In the genomic region with DNA sequence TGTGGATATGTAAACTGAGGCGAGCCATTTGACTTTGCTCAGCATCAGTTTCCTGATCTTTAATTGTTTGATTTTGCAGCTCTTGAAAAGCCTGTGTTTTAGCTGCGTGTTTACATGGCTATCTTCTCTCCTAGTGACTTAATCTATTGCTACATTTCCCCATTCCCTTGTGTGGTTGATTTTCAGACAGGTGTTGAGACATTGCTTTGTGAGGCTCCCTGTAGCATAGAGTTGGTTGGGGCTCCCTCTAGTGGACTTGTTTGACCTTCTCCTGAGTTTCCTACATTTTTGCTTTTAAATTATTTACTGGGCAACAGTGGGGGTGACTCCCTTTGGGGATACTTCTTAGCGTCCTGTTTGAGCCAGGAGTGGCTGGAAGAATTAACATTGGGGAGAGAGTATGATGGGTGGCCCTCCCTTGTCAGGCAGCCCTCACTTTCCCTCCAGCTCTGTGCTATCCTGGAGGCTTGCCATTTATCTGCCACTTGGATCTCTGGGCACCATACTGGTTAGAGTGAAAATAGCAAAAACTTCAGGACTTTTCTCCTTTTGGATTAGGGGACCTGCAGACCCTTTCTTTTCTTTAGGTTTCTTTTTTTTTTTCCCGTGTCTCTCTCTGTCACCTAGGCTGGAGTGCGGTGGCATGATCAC, we compare ENCODE assay signal across 9 cellular contexts. TPM values are rescaled to one million over a fixed set of nuclear protein-coding genes. Genes with fewer than 3 reads are reported as not detected.
DNase-seq lines count a peak whose midpoint lies in the region; ATAC-seq and TF ChIP-seq lines count a peak whose summit lies in the region.
"Had no signal": no experiment of that assay in that cellular context is flagged by ENCODE, and none has a peak within 500 bp of the region (broad histone marks: within the 10 kb centered on the region; RNA-seq: fewer than 3 reads in every experiment).

No MANE protein-coding gene starts in this region.

- H4K20me1 ChIP-seq in Loucy (ENCODE audit: insufficient read depth, low read length, poor library complexity, severe bottlenecking) (no peaks in the 10 kb centered on the region), neural cell (ENCODE audit: insufficient read depth) (no peaks in the 10 kb centered on the region)

- CTCF ChIA-PET in AG04449 (lab: Yijun Ruan, JAX), result interaction anchor here (0.6 to 6.6 kb wide), 60 partner anchors 8 to 278 kb away, joined by 3 to 78 read pairs (median 4); a partner anchor contains a TSS

- peak; percentile 69 for TF ChIP-seq CTCF in AG04449 (IDR thresholded peaks at IDR 0.05; ENCODE audit: insufficient read depth, low read length, missing control alignments)
- TF ChIP-seq CTCF in Loucy (conservative IDR thresholded peaks at IDR 0.05; ENCODE audit: low read length), result peak; percentile 89
- peak; percentile 42 to 94 (median 90) for TF ChIP-seq CTCF in Peyer's patch (IDR thresholded peaks at IDR 0.05)
- peak; percentile 89 for TF ChIP-seq CTCF in fibroblast of mammary gland (conservative IDR thresholded peaks at IDR 0.05; ENCODE audit: control insufficient read depth, insufficient read depth, low read depth, low read length)
- peak; percentile 93 for TF ChIP-seq CTCF in neural cell (IDR thresholded peaks at IDR 0.05; ENCODE audit: poor library complexity, severe bottlenecking)
- peak; percentile 75 for TF ChIP-seq CTCF in thoracic aorta (IDR thresholded peaks at IDR 0.05)

- no peaks in the 10 kb centered on the region for H3K36me3 Mint-ChIP-seq in activated T-cell treated with anti-CD3 and anti-CD28 coated beads, Interleukin-2, amount 50 U/mL, for 4 hours (ENCODE audit: insufficient read depth)

- peaks cover 3% of the 10 kb centered on the region for H3K4me1 Mint-ChIP-seq in activated T-cell treated with anti-CD3 and anti-CD28 coated beads, Interleukin-2, amount 50 U/mL, for 4 hours (ENCODE audit: low read depth)

- ATAC-seq in GM19043 (IDR thresholded peaks at IDR 0.05; ENCODE audit: low read depth, unreplicated experiment), result peak; percentile 61
- peak; percentile 91 to 95 for ATAC-seq in activated T-cell treated with anti-CD3 and anti-CD28 coated beads, Interleukin-2, amount 50 U/mL, for 4 hours
- peak; percentile 64 for ATAC-seq in thoracic aorta (ENCODE audit: insufficient number of reproducible peaks, low FRiP score, low read depth)

- H3K27me3 ChIP-seq in Loucy (ENCODE audit: insufficient read depth, low read length, poor library complexity, severe bottlenecking), result no peaks in the 10 kb centered on the region
- no peaks in the 10 kb centered on the region for H3K27me3 ChIP-seq in Peyer's patch
- no peaks in the 10 kb centered on the region for H3K27me3 ChIP-seq in neural cell (ENCODE audit: insufficient read depth, low read depth, low read length)
- no peaks in the 10 kb centered on the region for H3K27me3 ChIP-seq in thoracic aorta (replicated peaks; ENCODE audit: insufficient read depth)

- DNase-seq in AG04449 (ENCODE audit: low read depth, low spot score), result peak; percentile 52
- peak in 2 of 3 donors; percentile 72 to 88 for DNase-seq in Peyer's patch
- DNase-seq in activated T-cell treated with anti-CD3 and anti-CD28 coated beads, Interleukin-2, amount 50 U/mL, for 4 hours, result peak; percentile 61
- peak; percentile 87 for DNase-seq in fibroblast of mammary gland (ENCODE audit: low read depth)
- no peak for DNase-seq in thoracic aorta (ENCODE audit: low spot score)

- H3K4me2 ChIP-seq in Loucy (ENCODE audit: low read depth, low read length, poor library complexity, severe bottlenecking), result no peak overlapping the region
- H3K4me2 ChIP-seq in neural cell (ENCODE audit: low read length), result no peak overlapping the region

- H3K9ac ChIP-seq in Loucy (ENCODE audit: low read depth, low read length, poor library complexity, severe bottlenecking) (no peak overlapping the region), neural cell (ENCODE audit: low read length) (no peak overlapping the region)

- H2AFZ ChIP-seq in Loucy (ENCODE audit: low read length) (peak overlapping the region; percentile 69), neural cell (ENCODE audit: low read depth, low read length) (no peak overlapping the region)

- H3K9me3 ChIP-seq in Loucy (ENCODE audit: insufficient read depth, low read depth, low read length) (no peaks in the 10 kb centered on the region), Peyer's patch (no peaks in the 10 kb centered on the region), neural cell (ENCODE audit: low read length) (no peaks in the 10 kb centered on the region), thoracic aorta (no peaks in the 10 kb centered on the region)

- H3K4me1 ChIP-seq in Loucy (ENCODE audit: insufficient read depth, low read length, poor library complexity, severe bottlenecking), result peaks cover 8% of the 10 kb centered on the region
- no peaks in the 10 kb centered on the region for H3K4me1 ChIP-seq in Peyer's patch
- H3K4me1 ChIP-seq in thoracic aorta (ENCODE audit: control insufficient read depth in 1 of 2, low read depth in 2 of 2), result no peaks in the 10 kb centered on the region

- no peak for TF ChIP-seq EP300 in neural cell (conservative IDR thresholded peaks at IDR 0.05; ENCODE audit: poor library complexity, severe bottlenecking)

- H3K27ac ChIP-seq in Peyer's patch (no peak overlapping the region), neural cell (ENCODE audit: low read length) (no peak overlapping the region), thoracic aorta (no peak overlapping the region)

- no peaks in the 10 kb centered on the region for H3K27me3 Mint-ChIP-seq in activated T-cell treated with anti-CD3 and anti-CD28 coated beads, Interleukin-2, amount 50 U/mL, for 4 hours (ENCODE audit: low read depth)
- H3K27me3 Mint-ChIP-seq: stimulated activated naive CD8-positive, alpha-beta T cell treated with anti-CD3 and anti-CD28 coated beads, Interleukin-15, Interleukin-2, amounts not matched to agents 100 ng/mL and 50 ng/mL, for 24 hours had no signal

- H3K4me3 ChIP-seq in AG04449 (ENCODE audit: low read depth, low read length) (no peak overlapping the region), Loucy (ENCODE audit: low read length, poor library complexity, severe bottlenecking) (no peak overlapping the region), Peyer's patch (no peak overlapping the region), fibroblast of mammary gland (ENCODE audit: control insufficient read depth, low read depth, low read length) (no peak overlapping the region), neural cell (ENCODE audit: low read length) (no peak overlapping the region), thoracic aorta (no peak overlapping the region)

- POLR2A ChIA-PET in AG04449 (lab: Yijun Ruan, JAX), result no interaction called here

- no peaks in the 10 kb centered on the region for H3K9me2 ChIP-seq in Loucy (replicated peaks; ENCODE audit: low read depth, low read length)
- H3K9me2 ChIP-seq in neural cell (ENCODE audit: insufficient read depth, low read length), result no peaks in the 10 kb centered on the region

- TF ChIP-seq POLR2A in Peyer's patch (IDR thresholded peaks at IDR 0.05), result no peak

- H3K9me3 Mint-ChIP-seq in activated T-cell treated with anti-CD3 and anti-CD28 coated beads, Interleukin-2, amount 50 U/mL, for 4 hours, result no peaks in the 10 kb centered on the region
- H3K9me3 Mint-ChIP-seq: stimulated activated naive CD8-positive, alpha-beta T cell treated with anti-CD3 and anti-CD28 coated beads, Interleukin-15, Interleukin-2, amounts not matched to agents 100 ng/mL and 50 ng/mL, for 24 hours had no signal

- H3F3A ChIP-seq in Loucy (ENCODE audit: low read depth) (no peaks in the 10 kb centered on the region), neural cell (ENCODE audit: insufficient read depth, low read length, poor library complexity, severe bottlenecking) (no peaks in the 10 kb centered on the region)

- H3K36me3 ChIP-seq in Loucy (ENCODE audit: insufficient read depth, low read length) (no peaks in the 10 kb centered on the region), Peyer's patch (no peaks in the 10 kb centered on the region), neural cell (ENCODE audit: insufficient read depth, low read length) (no peaks in the 10 kb centered on the region), thoracic aorta (no peaks in the 10 kb centered on the region)

- no peak overlapping the region for H3K4me3 Mint-ChIP-seq in activated T-cell treated with anti-CD3 and anti-CD28 coated beads, Interleukin-2, amount 50 U/mL, for 4 hours
- H3K4me3 Mint-ChIP-seq: stimulated activated naive CD8-positive, alpha-beta T cell treated with anti-CD3 and anti-CD28 coated beads, Interleukin-15, Interleukin-2, amounts not matched to agents 100 ng/mL and 50 ng/mL, for 24 hours had no signal

- H3K79me2 ChIP-seq in Loucy (ENCODE audit: insufficient read depth, low read length) (no peaks in the 10 kb centered on the region), neural cell (replicated peaks; ENCODE audit: insufficient read depth, low read length) (no peaks in the 10 kb centered on the region)

- TF ChIP-seq RAD21 in neural cell (conservative IDR thresholded peaks at IDR 0.05), result peak; percentile 87

TF ChIP-seq in neural cell, 6 proteins besides CTCF, POLR2A, EP300 and RAD21:
- TF ChIP-seq TAF1 (IDR thresholded peaks at IDR 0.05; ENCODE audit: low read depth) (no peak), SMC3 (conservative IDR thresholded peaks at IDR 0.05; ENCODE audit: poor library complexity) (peak; percentile 87)

RNA-seq across cellular contexts. Expression of a gene that starts 9.2 kb away (rescaled TPM):
- total RNA-seq in Peyer's patch, result 10 to 100 TPM; 11.1 to 20.6 (median 15.9) TPM
- 10 to 100 TPM; 18.7 to 19.6 (median 19.5) TPM for total RNA-seq in activated T-cell treated with anti-CD3 and anti-CD28 coated beads, Interleukin-2, amount 50 U/mL, for 4 hours
- polyA plus RNA-seq in neural cell, result 10.5 and 10.7 TPM in 2 replicates
- polyA minus RNA-seq in neural cell, result 24.3 and 32.2 TPM in 2 replicates
- total RNA-seq in thoracic aorta, result 10 to 100 TPM; 21.0 to 23.2 TPM

RNA-seq across cellular contexts. Expression of a gene that starts 11.7 kb away (rescaled TPM):
- total RNA-seq in Peyer's patch, result 100 to 1,000 TPM in 3 of 4 donors, 10 to 100 TPM in 1; 31.4 to 222 (median 173) TPM
- total RNA-seq in activated T-cell treated with anti-CD3 and anti-CD28 coated beads, Interleukin-2, amount 50 U/mL, for 4 hours, result under 1 TPM in 2 of 3 donors, not detected in 1; 0.18 to 0.43 TPM
- not detected in 2 replicates for polyA plus RNA-seq in neural cell
- polyA minus RNA-seq in neural cell, result not detected in 2 replicates
- under 1 TPM in 1 of 2 donors, not detected in 1; 0.41 TPM for total RNA-seq in thoracic aorta

RNA-seq across cellular contexts. Expression of a gene that starts 28.4 kb away (rescaled TPM):
- total RNA-seq in Peyer's patch (10 to 100 TPM in 3 of 4 donors, 1 to 10 TPM in 1; 8.3 to 28.6 (median 21.3) TPM), thoracic aorta (10 to 100 TPM; 18.9 to 20.2 TPM)
- 10 to 100 TPM in 1 of 3 donors, 1 to 10 TPM in 2; 9.7 to 13.2 (median 9.7) TPM for total RNA-seq in activated T-cell treated with anti-CD3 and anti-CD28 coated beads, Interleukin-2, amount 50 U/mL, for 4 hours
- polyA plus RNA-seq in neural cell, result 0.60 and 1.6 TPM in 2 replicates
- polyA minus RNA-seq in neural cell, result 0.46 and 1.2 TPM in 2 replicates

RNA-seq across cellular contexts. Expression of a gene that starts 48.1 kb away (rescaled TPM):
- total RNA-seq in Peyer's patch, result not detected
- under 1 TPM in 1 of 3 donors, not detected in 2; 0.38 TPM for total RNA-seq in activated T-cell treated with anti-CD3 and anti-CD28 coated beads, Interleukin-2, amount 50 U/mL, for 4 hours
- polyA plus RNA-seq in neural cell, result 1.5 and 3.0 TPM in 2 replicates
- 1.5 and 1.9 TPM in 2 replicates for polyA minus RNA-seq in neural cell
- 1 to 10 TPM in 1 of 2 donors, not detected in 1; 1.6 TPM for total RNA-seq in thoracic aorta

Comparison
In these comparisons a context has a peak if more than half of its experiments do, and no peak if none do; other contexts are left out.
1. RNA of a gene that starts 11.7 kb away (total RNA-seq): 31.4 to 222 TPM in Peyer's patch; 0.41 TPM in thoracic aorta and 0.18 to 0.43 TPM in activated T-cell treated with anti-CD3 and anti-CD28 coated beads, Interleukin-2, amount 50 U/mL, for 4 hours; every median in the first group is over 10 times any median in the second.
2. Peak in every context shown above with its lines, with median percentiles within 50 percentile points of each other: CTCF ChIP-seq and ATAC-seq.